ENCODE assay signal across 1 cellular context in the genomic region with DNA sequence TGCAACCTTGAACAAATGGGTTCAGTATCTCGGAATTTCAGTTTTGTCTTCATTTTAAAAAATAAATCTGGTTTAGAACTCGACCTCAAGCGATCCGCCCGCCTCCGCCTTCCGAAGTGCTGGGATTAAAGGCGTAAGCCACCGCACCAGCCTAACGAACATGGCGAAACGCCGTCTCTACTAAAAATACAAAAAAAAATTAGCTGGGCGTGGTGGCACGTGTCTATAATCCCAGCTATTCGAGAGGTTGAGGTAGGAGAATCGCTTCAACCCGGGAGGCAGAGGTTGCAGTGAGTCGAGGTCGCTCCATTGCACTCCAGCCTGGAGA.
A peak's percentile ranks its signal among the peaks of the same experiment; 100 is the strongest.
TF ChIP-seq lines count a peak whose summit lies in the region.

No MANE protein-coding gene starts in this region.

TF ChIP-seq in HCT116, 20 proteins besides CTCF, POLR2A, EP300 and RAD21 (continued from another document):
- peak; percentile 19; the same call in 1 of the 2 replicates for TF ChIP-seq SIN3A (IDR thresholded peaks at IDR 0.05; ENCODE audit: low read depth)
